ENCODE assay signal across 17 cellular contexts in the genomic region with DNA sequence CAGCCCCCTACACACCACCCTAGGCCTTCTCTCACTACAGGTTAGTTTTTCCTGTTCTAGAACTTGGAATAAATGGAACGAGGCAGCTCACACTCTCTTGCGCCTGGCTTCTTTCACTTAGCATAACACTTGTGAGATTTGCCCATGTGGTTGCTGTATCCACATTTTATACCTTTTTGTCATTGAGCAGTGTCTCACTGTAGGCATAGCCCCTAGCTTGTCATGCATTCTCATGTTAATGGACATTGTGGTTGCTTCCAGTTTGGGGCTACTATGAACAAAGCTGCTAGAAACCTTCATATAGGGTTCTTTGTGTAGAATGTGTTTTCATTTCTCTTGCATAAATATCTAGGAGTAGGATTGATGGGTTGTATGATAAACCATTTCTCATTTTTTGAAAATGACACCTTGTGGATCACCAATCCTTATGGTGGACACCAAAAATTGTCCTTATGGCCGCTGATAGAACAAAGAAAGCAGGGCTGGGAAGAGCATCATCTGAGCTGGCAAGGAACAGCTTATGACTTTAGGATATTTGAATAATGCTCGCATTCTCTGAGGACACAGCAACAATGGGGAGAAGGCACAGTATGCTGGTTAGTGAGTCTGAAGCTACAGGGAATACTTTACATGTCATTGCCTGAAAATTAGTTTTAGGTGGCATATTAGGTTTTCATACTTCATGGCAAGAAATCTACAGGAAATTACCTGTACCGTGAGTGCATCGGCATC.
"Had no signal": no experiment of that assay in that cellular context is flagged by ENCODE, and none has a peak within 500 bp of the region (broad histone marks: within the 10 kb centered on the region; RNA-seq: fewer than 3 reads in every experiment).

No MANE protein-coding gene starts in this region.

- H3K27ac ChIP-seq: esophagus squamous epithelium, gastroesophageal sphincter, parathyroid adenoma, stomach, suprapubic skin, tibial artery, upper lobe of left lung, vagina had no signal

- H3K4me1 Mint-ChIP-seq: naive thymus-derived CD4-positive, alpha-beta T cell had no signal

- H3K4me3 Mint-ChIP-seq: effector memory CD8-positive, alpha-beta T cell; naive thymus-derived CD4-positive, alpha-beta T cell; nephron progenitor cell had no signal

- H2AFZ ChIP-seq: parathyroid adenoma had no signal

- H3K27me3 ChIP-seq: esophagus squamous epithelium, gastroesophageal sphincter, stomach, suprapubic skin, tibial artery, upper lobe of left lung, vagina had no signal

- DNase-seq: effector memory CD8-positive, alpha-beta T cell; esophagus squamous epithelium; foreskin fibroblast; kidney; naive thymus-derived CD4-positive, alpha-beta T cell; nephron progenitor cell; stimulated activated CD4-positive, alpha-beta T cell treated with anti-CD3 and anti-CD28 coated beads, Interleukin-2, amount 100 ng/mL, for 24 hours; stimulated activated CD4-positive, alpha-beta T cell treated with anti-CD3 and anti-CD28 coated beads, Interleukin-4, amount 100 ng/mL, for 4 hours; stimulated activated naive CD4-positive, alpha-beta T cell; stomach; tibial artery; upper lobe of left lung had no signal

- H3K9ac ChIP-seq: parathyroid adenoma had no signal

- FAIRE-seq: kidney had no signal

- ATAC-seq: effector memory CD8-positive, alpha-beta T cell; gastroesophageal sphincter; naive thymus-derived CD4-positive, alpha-beta T cell; sciatic nerve had no signal

- H3K4me3 ChIP-seq: esophagus squamous epithelium, gastroesophageal sphincter, stomach, suprapubic skin, tibial artery, upper lobe of left lung, vagina had no signal

- H3K36me3 Mint-ChIP-seq: naive thymus-derived CD4-positive, alpha-beta T cell had no signal

- H3K4me1 ChIP-seq: gastroesophageal sphincter, parathyroid adenoma, tibial artery had no signal

- H3K9me3 Mint-ChIP-seq: effector memory CD8-positive, alpha-beta T cell had no signal

- H3K36me3 ChIP-seq: esophagus squamous epithelium, gastroesophageal sphincter, stomach, suprapubic skin, tibial artery, upper lobe of left lung, vagina had no signal

- H3K27ac Mint-ChIP-seq: effector memory CD8-positive, alpha-beta T cell; naive thymus-derived CD4-positive, alpha-beta T cell; nephron progenitor cell had no signal

- H3K9me3 ChIP-seq: esophagus squamous epithelium, gastroesophageal sphincter, stomach, suprapubic skin, tibial artery, upper lobe of left lung, vagina had no signal

- H3K79me2 ChIP-seq: parathyroid adenoma had no signal
